ENCODE assay signal across 1 cellular context in the genomic region with DNA sequence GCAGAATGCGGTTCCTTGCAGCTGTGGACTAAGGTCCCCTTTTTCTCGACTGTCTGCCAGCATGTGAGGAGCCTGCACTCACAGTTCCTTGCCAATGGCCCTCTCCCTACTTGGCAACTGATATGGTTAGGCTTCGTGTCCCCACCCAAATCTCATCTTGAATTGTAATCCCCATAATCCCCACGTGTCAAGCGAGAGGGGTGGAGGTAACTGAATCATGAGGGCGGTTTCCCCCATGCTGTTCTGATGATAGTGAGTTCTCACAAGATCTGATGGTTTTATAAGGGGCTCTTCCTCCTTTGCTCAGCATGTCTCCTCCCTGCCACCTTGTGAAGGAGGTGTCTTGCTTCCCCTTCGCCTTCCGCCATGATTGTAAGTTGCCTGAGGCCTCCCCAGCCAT.
TF ChIP-seq lines count a peak whose summit lies in the region.

No MANE protein-coding gene starts in this region.

TF ChIP-seq in K562, 482 proteins besides CTCF, POLR2A, EP300 and RAD21:
- TF ChIP-seq SUPT5H (IDR thresholded peaks at IDR 0.05) (peak; percentile 45; the same call in 1 of the 2 replicates), U2AF1 (optimal IDR thresholded peaks at IDR 0.05; ENCODE audit: low read depth, low read length) (no peak)
